ENCODE assay signal across 13 cellular contexts in the genomic region with DNA sequence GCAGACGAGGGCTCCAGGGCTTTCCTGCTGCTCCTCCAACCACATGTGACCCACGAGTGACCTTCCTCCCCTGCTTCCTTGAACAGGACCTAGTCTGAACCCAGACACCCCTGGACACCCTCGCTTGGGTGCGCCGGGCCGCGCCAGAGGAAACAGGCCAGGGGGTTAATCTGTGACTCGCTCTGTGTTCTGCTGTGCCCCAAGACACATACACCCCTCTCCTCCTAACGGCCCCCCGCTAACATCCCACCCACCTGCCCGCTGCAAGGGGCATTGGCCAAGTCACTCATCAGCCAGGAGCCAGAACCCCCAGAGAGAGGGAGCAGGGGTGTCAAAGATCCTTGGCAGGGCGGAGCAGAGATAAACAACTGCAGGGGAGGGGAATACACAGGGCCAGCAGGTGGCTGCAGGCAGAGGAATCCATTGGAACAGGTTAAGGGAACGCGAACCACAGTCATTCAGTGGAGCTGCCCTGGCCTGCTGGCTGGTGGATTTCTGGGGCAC. TPM values are rescaled to one million over a fixed set of nuclear protein-coding genes. Genes with fewer than 3 reads are reported as not detected.
DNase-seq lines count a peak whose midpoint lies in the region; ATAC-seq and TF ChIP-seq lines count a peak whose summit lies in the region.
"Had no signal": no experiment of that assay in that cellular context is flagged by ENCODE, and none has a peak within 500 bp of the region (broad histone marks: within the 10 kb centered on the region; RNA-seq: fewer than 3 reads in every experiment).

No MANE protein-coding gene starts in this region.

- POLR2A ChIA-PET in activated CD4-positive, alpha-beta T cell treated with anti-CD3 and anti-CD28 coated beads for 36 hours (lab: Charles Lee) = no interaction called here

- intact Hi-C loops in left ventricle myocardium inferior (cut with micrococcal nuclease) = no loop called here
- intact Hi-C loops in activated CD4-positive, alpha-beta T cell treated with anti-CD3 and anti-CD28 coated beads for 36 hours (cut with DNase I, micrococcal nuclease) = no loop called here

- peaks cover 6% of the 10 kb centered on the region for H3F3A ChIP-seq in neural progenitor cell (ENCODE audit: low read depth)

- no peaks in the 10 kb centered on the region for H3K79me2 ChIP-seq in neural progenitor cell (ENCODE audit: low read depth)

- H3K36me3 Mint-ChIP-seq in neural progenitor cell = no peaks in the 10 kb centered on the region
- no peaks in the 10 kb centered on the region for H3K36me3 Mint-ChIP-seq in activated CD4-positive, alpha-beta T cell treated with anti-CD3 and anti-CD28 coated beads for 36 hours (ENCODE audit: low read depth)

- peak overlapping the region; percentile 86 for H3K27ac ChIP-seq in left ventricle myocardium inferior (replicated peaks)
- no peak overlapping the region for H3K27ac ChIP-seq in neural progenitor cell
- H3K27ac ChIP-seq in urinary bladder (ENCODE audit: low read depth) = peak overlapping the region; percentile 70

- H3K4me1 ChIP-seq in left ventricle myocardium inferior (peaks cover 74% of the 10 kb centered on the region), neural progenitor cell (peaks cover 11% of the 10 kb centered on the region), urinary bladder (ENCODE audit: insufficient read depth) (no peaks in the 10 kb centered on the region)

- H3K4me3 ChIP-seq in left ventricle myocardium inferior (peak overlapping the region; percentile 15), neural progenitor cell (no peak overlapping the region), urinary bladder (ENCODE audit: low read depth, low read length) (no peak overlapping the region)
- H3K4me3 ChIP-seq: A549 had no signal

- no peak overlapping the region for H3K4me2 ChIP-seq in neural progenitor cell
- H3K4me2 ChIP-seq: A549 had no signal

- no peaks in the 10 kb centered on the region for H3K9me3 ChIP-seq in left ventricle myocardium inferior (replicated peaks)
- no peaks in the 10 kb centered on the region for H3K9me3 ChIP-seq in neural progenitor cell (ENCODE audit: low read depth)

- peaks cover 15% of the 10 kb centered on the region for H3K27me3 Mint-ChIP-seq in neural progenitor cell (ENCODE audit: insufficient read depth, low read depth)
- H3K27me3 Mint-ChIP-seq in activated CD4-positive, alpha-beta T cell treated with anti-CD3 and anti-CD28 coated beads for 36 hours = no peaks in the 10 kb centered on the region

- no peak for ATAC-seq in activated CD4-positive, alpha-beta T cell treated with anti-CD3 and anti-CD28 coated beads for 36 hours
- ATAC-seq in HG02885 (IDR thresholded peaks at IDR 0.05; ENCODE audit: poor library complexity, unreplicated experiment) = no peak

- no peak overlapping the region for H3K4me3 Mint-ChIP-seq in neural progenitor cell
- no peak overlapping the region for H3K4me3 Mint-ChIP-seq in activated CD4-positive, alpha-beta T cell treated with anti-CD3 and anti-CD28 coated beads for 36 hours
- H3K4me3 Mint-ChIP-seq: activated CD4-positive, alpha-beta memory T cell treated with anti-CD3 and anti-CD28 coated beads, Interleukin-2, amount 10 ng/mL, durations not matched to agents 7 days and 5 days; activated naive CD4-positive, alpha-beta T cell treated with anti-CD3 and anti-CD28 coated beads for 36 hours had no signal

- TF ChIP-seq CTCF in left ventricle myocardium inferior (IDR thresholded peaks at IDR 0.05; ENCODE audit: borderline replicate concordance) (peak; percentile 7), neural progenitor cell (IDR thresholded peaks at IDR 0.05) (no peak)

- 39% methylated on average over 14 of the region's 14 CpGs for WGBS in urinary bladder

- CTCF ChIA-PET in activated CD4-positive, alpha-beta T cell treated with anti-CD3 and anti-CD28 coated beads for 36 hours (lab: Charles Lee) = no interaction called here

- no peaks in the 10 kb centered on the region for H4K20me1 ChIP-seq in neural progenitor cell (ENCODE audit: low read depth)

- DNase-seq in NCI-H2171 treated with DMSO at 0.1 percent for 48 hours (lab: John Stamatoyannopoulos, UW) = peak; percentile 28
- no peak for DNase-seq in NCI-H2171 (lab: John Stamatoyannopoulos, UW)
- no peak for DNase-seq in left ventricle myocardium inferior
- DNase-seq in neural progenitor cell (ENCODE audit: low spot score) = peak; percentile 33
- DNase-seq in germinal center (ENCODE audit: low spot score) = no peak
- DNase-seq in activated CD4-positive, alpha-beta T cell treated with anti-CD3 and anti-CD28 coated beads for 36 hours = no peak
- DNase-seq: activated CD4-positive, alpha-beta memory T cell treated with anti-CD3 and anti-CD28 coated beads, Interleukin-2, amount 10 ng/mL, durations not matched to agents 7 days and 5 days; activated naive CD4-positive, alpha-beta T cell treated with anti-CD3 and anti-CD28 coated beads for 36 hours; DMS153; retina had no signal

- H3K9me3 Mint-ChIP-seq in neural progenitor cell = peaks cover 2% of the 10 kb centered on the region
- H3K9me3 Mint-ChIP-seq in activated CD4-positive, alpha-beta T cell treated with anti-CD3 and anti-CD28 coated beads for 36 hours (ENCODE audit: low read depth) = no peaks in the 10 kb centered on the region
- H3K9me3 Mint-ChIP-seq: activated CD4-positive, alpha-beta memory T cell treated with anti-CD3 and anti-CD28 coated beads, Interleukin-2, amount 10 ng/mL, durations not matched to agents 7 days and 5 days; activated naive CD4-positive, alpha-beta T cell treated with anti-CD3 and anti-CD28 coated beads for 36 hours had no signal

- no peak overlapping the region for H2AFZ ChIP-seq in neural progenitor cell (replicated peaks)

- peak overlapping the region; percentile 21 for H3K27ac Mint-ChIP-seq in neural progenitor cell
- H3K27ac Mint-ChIP-seq in activated CD4-positive, alpha-beta T cell treated with anti-CD3 and anti-CD28 coated beads for 36 hours = no peak overlapping the region
- H3K27ac Mint-ChIP-seq: activated CD4-positive, alpha-beta memory T cell treated with anti-CD3 and anti-CD28 coated beads, Interleukin-2, amount 10 ng/mL, durations not matched to agents 7 days and 5 days; activated naive CD4-positive, alpha-beta T cell treated with anti-CD3 and anti-CD28 coated beads for 36 hours had no signal

- H3K27me3 ChIP-seq in left ventricle myocardium inferior (ENCODE audit: low read depth) (no peaks in the 10 kb centered on the region), neural progenitor cell (no peaks in the 10 kb centered on the region)

- H3K36me3 ChIP-seq in left ventricle myocardium inferior (no peaks in the 10 kb centered on the region), neural progenitor cell (no peaks in the 10 kb centered on the region), urinary bladder (ENCODE audit: insufficient read depth) (no peaks in the 10 kb centered on the region)

- H3K4me1 Mint-ChIP-seq in neural progenitor cell = peaks cover 31% of the 10 kb centered on the region
- no peaks in the 10 kb centered on the region for H3K4me1 Mint-ChIP-seq in activated CD4-positive, alpha-beta T cell treated with anti-CD3 and anti-CD28 coated beads for 36 hours
- H3K4me1 Mint-ChIP-seq: activated CD4-positive, alpha-beta memory T cell treated with anti-CD3 and anti-CD28 coated beads, Interleukin-2, amount 10 ng/mL, durations not matched to agents 7 days and 5 days had no signal

- H3K9ac ChIP-seq in neural progenitor cell = no peak overlapping the region

RNA-seq across cellular contexts. Expression of a gene that starts 38.1 kb away (rescaled TPM):
- total RNA-seq in left ventricle myocardium inferior (828 TPM), neural progenitor cell (ENCODE audit: low replicate concordance) (0.24 and 2.3 TPM in 2 replicates), urinary bladder (191 TPM)
- polyA plus RNA-seq in urinary bladder = 576 TPM
- total RNA-seq in activated CD4-positive, alpha-beta T cell treated with anti-CD3 and anti-CD28 coated beads for 36 hours = under 1 TPM; 0.64 to 0.88 TPM

Comparison
In these comparisons a context has a peak if more than half of its experiments do, and no peak if none do; other contexts are left out.
1. DNase-seq: peak in NCI-H2171 treated with DMSO at 0.1 percent for 48 hours (single experiment) and neural progenitor cell (single experiment); none in NCI-H2171 (single experiment), left ventricle myocardium inferior (single experiment), germinal center (single experiment) and activated CD4-positive, alpha-beta T cell treated with anti-CD3 and anti-CD28 coated beads for 36 hours (single experiment).
2. RNA of a gene that starts 38.1 kb away (total RNA-seq): 828 TPM in left ventricle myocardium inferior (single experiment) and 191 TPM in urinary bladder (single experiment); 0.64 to 0.88 TPM in activated CD4-positive, alpha-beta T cell treated with anti-CD3 and anti-CD28 coated beads for 36 hours and 0.24 to 2.3 TPM in neural progenitor cell; every median in the first group is over 10 times any median in the second.